In genomic region chr5:134130239-134130945, GRCh38 we compare ENCODE assay signal across 15 cellular contexts. TPM values are rescaled to one million over a fixed set of nuclear protein-coding genes. Genes with fewer than 3 reads are reported as not detected.
DNase-seq lines count a peak whose midpoint lies in the region; ATAC-seq and TF ChIP-seq lines count a peak whose summit lies in the region.
"Had no signal": no experiment of that assay in that cellular context is flagged by ENCODE, and none has a peak within 500 bp of the region (broad histone marks: within the 10 kb centered on the region; RNA-seq: fewer than 3 reads in every experiment).

No MANE protein-coding gene starts in this region.

- no peak overlapping the region for H3K4me3 ChIP-seq in transverse colon
- H3K4me3 ChIP-seq: gastroesophageal sphincter, right lobe of liver had no signal

- peaks cover 0 to 10% (median 0%) of the 10 kb centered on the region in 4 donors for H3K36me3 ChIP-seq in transverse colon
- H3K36me3 ChIP-seq: right lobe of liver had no signal

- peaks cover 3% of the 10 kb centered on the region for H3K9me3 Mint-ChIP-seq in glutamatergic neuron (ENCODE audit: unreplicated experiment)
- H3K9me3 Mint-ChIP-seq in stimulated activated naive B cell treated with anti-CD40 and anti-IgM and Interleukin-4, amounts not matched to agents 10 μg/mL and 1 μg/mL and 100 μg/mL, for 72 hours, result no peaks in the 10 kb centered on the region

- intact Hi-C loops in transverse colon (cut with DNase I; ENCODE audit: low total_unique reads), result no loop called here

- no peak for TF ChIP-seq EP300 in transverse colon (IDR thresholded peaks at IDR 0.05; ENCODE audit: low read depth)

- DNase-seq in activated effector memory CD4-positive, alpha-beta T cell treated with anti-CD3 and anti-CD28 coated beads, Interleukin-2, amount 50 U/mL, for 16 hours, result peak; percentile 66
- DNase-seq in activated effector memory CD4-positive, alpha-beta T cell treated with Interleukin-2 at 50 U/mL for 16 hours, result no peak
- DNase-seq in T-helper 17 cell (no peak), glutamatergic neuron (no peak), transverse colon (no peak), DMS 273 (lab: John Stamatoyannopoulos, UW; ENCODE audit: unreplicated experiment) (no peak), C1 segment of cervical spinal cord (lab: John Stamatoyannopoulos, UW) (no peak)
- no peak for DNase-seq in stimulated activated naive B cell treated with anti-CD40 and anti-IgM and Interleukin-4, amounts not matched to agents 10 μg/mL and 1 μg/mL and 100 μg/mL, for 72 hours
- DNase-seq: Caco-2, cerebellar nuclear complex, mammary epithelial cell, NCI-H146, SHP77 had no signal

- in situ Hi-C loops in transverse colon (cut with MboI; ENCODE audit: low pct_ligation_motif_present in 1 of 4, low pct_unique_long_range_greater_than_20kb in 1 of 4, low sequenced_read_pairs in 3 of 4), result no loop called here

- WGBS in transverse colon (ENCODE audit: low coverage in 1 of 2), 2 donors, result 92% methylated on average over 8 of the region's 8 CpGs; no CpG with 5 or more reads in 1 of the 2 donors

- TF ChIP-seq CTCF in glutamatergic neuron (IDR thresholded peaks at IDR 0.05; ENCODE audit: partially characterized antibody, unreplicated experiment), result no peak
- TF ChIP-seq CTCF in transverse colon (IDR thresholded peaks at IDR 0.05), result no peak

- H3K36me3 Mint-ChIP-seq in T-helper 17 cell (ENCODE audit: low read depth) (peaks cover 15% of the 10 kb centered on the region), glutamatergic neuron (ENCODE audit: unreplicated experiment) (peaks cover 3% of the 10 kb centered on the region)
- peaks cover 22 to 56% of the 10 kb centered on the region in 2 donors for H3K36me3 Mint-ChIP-seq in stimulated activated naive B cell treated with anti-CD40 and anti-IgM and Interleukin-4, amounts not matched to agents 10 μg/mL and 1 μg/mL and 100 μg/mL, for 72 hours

- no peak for TF ChIP-seq POLR2A in transverse colon (IDR thresholded peaks at IDR 0.05)

- H3K9me3 ChIP-seq in T-helper 17 cell (ENCODE audit: control insufficient read depth, low read length, poor library complexity, severe bottlenecking) (no peaks in the 10 kb centered on the region), transverse colon (no peaks in the 10 kb centered on the region)
- H3K9me3 ChIP-seq: Caco-2, gastroesophageal sphincter, right lobe of liver had no signal

- H3K4me1 Mint-ChIP-seq in T-helper 17 cell (peaks cover 84% of the 10 kb centered on the region), glutamatergic neuron (ENCODE audit: low read depth, unreplicated experiment) (peaks cover 3% of the 10 kb centered on the region)
- peaks cover 53 to 78% of the 10 kb centered on the region in 2 donors for H3K4me1 Mint-ChIP-seq in stimulated activated naive B cell treated with anti-CD40 and anti-IgM and Interleukin-4, amounts not matched to agents 10 μg/mL and 1 μg/mL and 100 μg/mL, for 72 hours

- no peaks in the 10 kb centered on the region for H3K27me3 ChIP-seq in transverse colon
- H3K27me3 ChIP-seq: gastroesophageal sphincter, right lobe of liver had no signal

- H3K4me1 ChIP-seq in transverse colon, result peaks cover under 1 to 9% (median 6%) of the 10 kb centered on the region in 4 donors
- H3K4me1 ChIP-seq: Caco-2 had no signal

- H3K27ac ChIP-seq in transverse colon, result no peak overlapping the region
- H3K27ac ChIP-seq: gastroesophageal sphincter, right lobe of liver had no signal

- H3K27me3 Mint-ChIP-seq in T-helper 17 cell, result no peaks in the 10 kb centered on the region
- peaks cover 3% of the 10 kb centered on the region for H3K27me3 Mint-ChIP-seq in glutamatergic neuron (ENCODE audit: unreplicated experiment)
- H3K27me3 Mint-ChIP-seq in stimulated activated naive B cell treated with anti-CD40 and anti-IgM and Interleukin-4, amounts not matched to agents 10 μg/mL and 1 μg/mL and 100 μg/mL, for 72 hours, result no peaks in the 10 kb centered on the region

- no peak for ATAC-seq in T-helper 17 cell
- no peak for ATAC-seq in stimulated activated naive B cell treated with anti-CD40 and anti-IgM and Interleukin-4, amounts not matched to agents 10 μg/mL and 1 μg/mL and 100 μg/mL, for 72 hours (replicated peaks)
- ATAC-seq: gastroesophageal sphincter had no signal

- H3K4me3 Mint-ChIP-seq in T-helper 17 cell, result peak overlapping the region; percentile 90
- H3K4me3 Mint-ChIP-seq in glutamatergic neuron (ENCODE audit: unreplicated experiment), result no peak overlapping the region
- H3K4me3 Mint-ChIP-seq in stimulated activated naive B cell treated with anti-CD40 and anti-IgM and Interleukin-4, amounts not matched to agents 10 μg/mL and 1 μg/mL and 100 μg/mL, for 72 hours, result no peak overlapping the region

- H3K27ac Mint-ChIP-seq in T-helper 17 cell, result peak overlapping the region; percentile 100
- H3K27ac Mint-ChIP-seq in glutamatergic neuron (ENCODE audit: unreplicated experiment), result peak overlapping the region; percentile 14
- peak overlapping the region; percentile 87 for H3K27ac Mint-ChIP-seq in stimulated activated naive B cell treated with anti-CD40 and anti-IgM and Interleukin-4, amounts not matched to agents 10 μg/mL and 1 μg/mL and 100 μg/mL, for 72 hours

RNA-seq across cellular contexts. Expression of gene TCF7, which starts 15.9 kb away (rescaled TPM):
- total RNA-seq in T-helper 17 cell (100 to 1,000 TPM; 308 to 405 TPM), glutamatergic neuron (ENCODE audit: unreplicated experiment) (5.8 TPM), transverse colon (1 to 10 TPM in 3 of 4 donors, under 1 TPM in 1; 0.60 to 7.1 (median 3.1) TPM)

RNA-seq across cellular contexts. Expression of gene SKP1, which starts 46.4 kb away (rescaled TPM):
- total RNA-seq in T-helper 17 cell, result 100 to 1,000 TPM; 284 to 339 TPM
- 345 TPM for total RNA-seq in glutamatergic neuron (ENCODE audit: unreplicated experiment)
- 100 to 1,000 TPM in 3 of 4 donors, 10 to 100 TPM in 1; 32.6 to 224 (median 170) TPM for total RNA-seq in transverse colon

Comparison
In these comparisons a context has a peak if more than half of its experiments do, and no peak if none do; other contexts are left out.
1. H3K27ac Mint-ChIP-seq: peak in every context shown above with its lines; median percentile 100 in T-helper 17 cell; 87 in stimulated activated naive B cell treated with anti-CD40 and anti-IgM and Interleukin-4, amounts not matched to agents 10 μg/mL and 1 μg/mL and 100 μg/mL, for 72 hours; 14 in glutamatergic neuron.
2. RNA of gene TCF7, which starts 15.9 kb away (total RNA-seq): 308 to 405 TPM in T-helper 17 cell; 5.8 TPM in glutamatergic neuron (single experiment) and 0.60 to 7.1 TPM in transverse colon; every median in the first group is over 10 times any median in the second.